In the genomic region with DNA sequence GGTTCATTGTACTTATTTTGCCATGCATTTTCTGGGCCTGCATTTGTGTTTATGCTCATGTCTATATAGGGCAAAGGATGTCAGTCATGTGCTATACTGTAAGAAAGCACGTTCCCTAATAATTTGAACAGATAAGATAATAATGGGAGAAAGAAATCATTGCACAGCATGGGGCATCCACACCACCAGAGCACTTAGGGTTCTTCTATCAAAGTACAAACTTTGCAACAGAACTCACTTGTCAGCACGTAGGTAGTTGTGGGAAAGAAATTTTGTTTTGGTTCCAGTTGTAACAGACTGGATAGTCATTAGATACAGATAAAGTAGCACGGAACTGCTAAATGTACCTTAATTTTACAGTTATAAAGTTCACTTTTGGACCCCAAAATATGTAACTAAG, we compare ENCODE assay signal across 23 cellular contexts. TPM values are rescaled to one million over a fixed set of nuclear protein-coding genes. Genes with fewer than 3 reads are reported as not detected.
DNase-seq lines count a peak whose midpoint lies in the region; ATAC-seq and TF ChIP-seq lines count a peak whose summit lies in the region.
"Had no signal": no experiment of that assay in that cellular context is flagged by ENCODE, and none has a peak within 500 bp of the region (broad histone marks: within the 10 kb centered on the region; RNA-seq: fewer than 3 reads in every experiment).

No MANE protein-coding gene starts in this region.

- no peak for TF ChIP-seq POLR2A in body of pancreas (IDR thresholded peaks at IDR 0.05)

- intact Hi-C loops in activated CD4-positive, alpha-beta T cell treated with anti-CD3 and anti-CD28 coated beads for 36 hours (cut with DNase I, micrococcal nuclease) = no loop called here
- intact Hi-C loops in body of pancreas (cut with DNase I) = no loop called here

- no peak overlapping the region for H3K27ac ChIP-seq in CD8-positive, alpha-beta memory T cell (ENCODE audit: low read depth, low read length)
- H3K27ac ChIP-seq in body of pancreas = no peak overlapping the region
- H3K27ac ChIP-seq: BLaER1, lower lobe of right lung, thoracic aorta had no signal

- H3K4me1 Mint-ChIP-seq in activated CD4-positive, alpha-beta T cell treated with anti-CD3 and anti-CD28 coated beads for 36 hours = peaks cover 77% of the 10 kb centered on the region
- H3K4me1 Mint-ChIP-seq in CD8-positive, alpha-beta memory T cell = peaks cover 71 to 91% (median 91%) of the 10 kb centered on the region in 3 donors
- peaks cover 36 to 68% of the 10 kb centered on the region in 2 donors for H3K4me1 Mint-ChIP-seq in effector memory CD8-positive, alpha-beta T cell (ENCODE audit: low read depth in 2 of 2)
- peaks cover 23 to 42% of the 10 kb centered on the region in 2 donors for H3K4me1 Mint-ChIP-seq in natural killer cell treated with Interleukin-12 subunit alpha and Interleukin-12 subunit beta and Interleukin-15 and Interleukin-18, amount 100 ng/mL, for 72 hours (ENCODE audit: low read depth in 2 of 2)

- H3K36me3 Mint-ChIP-seq in activated CD4-positive, alpha-beta T cell treated with anti-CD3 and anti-CD28 coated beads for 36 hours (ENCODE audit: low read depth) = peaks cover 65% of the 10 kb centered on the region
- peaks cover 10 to 75% (median 17%) of the 10 kb centered on the region in 3 donors for H3K36me3 Mint-ChIP-seq in CD8-positive, alpha-beta memory T cell
- H3K36me3 Mint-ChIP-seq in effector memory CD8-positive, alpha-beta T cell (ENCODE audit: insufficient read depth) = peaks cover 78% of the 10 kb centered on the region
- H3K36me3 Mint-ChIP-seq in natural killer cell treated with Interleukin-12 subunit alpha and Interleukin-12 subunit beta and Interleukin-15 and Interleukin-18, amount 100 ng/mL, for 72 hours = peaks cover 24% of the 10 kb centered on the region

- H3K27me3 ChIP-seq in CD8-positive, alpha-beta memory T cell (ENCODE audit: insufficient read depth, low read length, poor library complexity, severe bottlenecking) = no peaks in the 10 kb centered on the region
- no peaks in the 10 kb centered on the region for H3K27me3 ChIP-seq in body of pancreas
- H3K27me3 ChIP-seq: BLaER1, gastrocnemius medialis had no signal

- ATAC-seq in activated CD4-positive, alpha-beta T cell treated with anti-CD3 and anti-CD28 coated beads for 36 hours = no peak
- ATAC-seq in effector memory CD8-positive, alpha-beta T cell (replicated peaks) = no peak
- ATAC-seq in natural killer cell treated with Interleukin-12 subunit alpha and Interleukin-12 subunit beta and Interleukin-15 and Interleukin-18, amount 100 ng/mL, for 72 hours = no peak
- ATAC-seq in GM21825 (IDR thresholded peaks at IDR 0.05; ENCODE audit: unreplicated experiment) (no peak), body of pancreas (no peak)
- ATAC-seq: activated CD4-positive, CD25-positive, alpha-beta regulatory T cell treated with anti-CD3 and anti-CD28 coated beads, Interleukin-2, amount 50 U/mL, for 24 hours; lower lobe of right lung had no signal

- POLR2A ChIA-PET in activated CD4-positive, alpha-beta T cell treated with anti-CD3 and anti-CD28 coated beads for 36 hours (lab: Charles Lee) = interaction anchor here (0.6 to 0.7 kb wide), 3 partner anchors 22 to 1481 kb away, joined by 3 to 9 read pairs (median 3); no protein-coding TSS in a partner anchor
- POLR2A ChIA-PET in CD8-positive, alpha-beta memory T cell (lab: Charles Lee) = no interaction called here

- H3K4me3 ChIP-seq in CD8-positive, alpha-beta memory T cell (ENCODE audit: low read length) = no peak overlapping the region
- no peak overlapping the region for H3K4me3 ChIP-seq in body of pancreas
- H3K4me3 ChIP-seq: BLaER1, gastrocnemius medialis, lower lobe of right lung, smooth muscle cell had no signal

- CTCF ChIA-PET in activated CD4-positive, alpha-beta T cell treated with anti-CD3 and anti-CD28 coated beads for 36 hours (lab: Charles Lee) = interaction anchor here (0.6 to 1.6 kb wide), 2 partner anchors 35 to 282 kb away, joined by 3 read pairs; a partner anchor contains a TSS
- CTCF ChIA-PET in CD8-positive, alpha-beta memory T cell (lab: Charles Lee) = no interaction called here

- H3K27me3 Mint-ChIP-seq in activated CD4-positive, alpha-beta T cell treated with anti-CD3 and anti-CD28 coated beads for 36 hours = no peaks in the 10 kb centered on the region
- no peaks in the 10 kb centered on the region for H3K27me3 Mint-ChIP-seq in CD8-positive, alpha-beta memory T cell
- H3K27me3 Mint-ChIP-seq in effector memory CD8-positive, alpha-beta T cell = no peaks in the 10 kb centered on the region
- no peaks in the 10 kb centered on the region for H3K27me3 Mint-ChIP-seq in natural killer cell treated with Interleukin-12 subunit alpha and Interleukin-12 subunit beta and Interleukin-15 and Interleukin-18, amount 100 ng/mL, for 72 hours
- H3K27me3 Mint-ChIP-seq: progenitor cell of endocrine pancreas had no signal

- no peak for TF ChIP-seq CTCF in body of pancreas (IDR thresholded peaks at IDR 0.05)

- no peak for DNase-seq in activated CD4-positive, alpha-beta T cell treated with anti-CD3 and anti-CD28 coated beads for 36 hours
- no peak for DNase-seq in activated CD4-positive, alpha-beta T cell treated with anti-CD3 and anti-CD28 coated beads for 48 hours
- DNase-seq in CD8-positive, alpha-beta memory T cell = no peak
- no peak for DNase-seq in effector memory CD8-positive, alpha-beta T cell
- DNase-seq in natural killer cell treated with Interleukin-12 subunit alpha and Interleukin-12 subunit beta and Interleukin-15 and Interleukin-18, amount 100 ng/mL, for 72 hours (ENCODE audit: low spot score) = no peak
- DNase-seq in body of pancreas = no peak
- DNase-seq in DMS 273 (lab: John Stamatoyannopoulos, UW; ENCODE audit: unreplicated experiment) = no peak
- DNase-seq: 8988T; activated naive CD4-positive, alpha-beta T cell treated with anti-CD3 and anti-CD28 coated beads, Interleukin-2, amount 50 U/mL, for 16 hours; DMS79 treated with DMSO at 0.1 percent for 48 hours; gastrocnemius medialis; lower lobe of right lung; NCI-H1105 treated with DMSO at 0.1 percent for 48 hours; NCI-H526 treated with DMSO at 0.1 percent for 48 hours; SIG-M5; stimulated activated CD4-positive, alpha-beta T cell treated with anti-CD3 and anti-CD28 coated beads, Interleukin-4, amount 100 ng/mL, for 24 hours had no signal

- peak overlapping the region; percentile 77 for H3K27ac Mint-ChIP-seq in activated CD4-positive, alpha-beta T cell treated with anti-CD3 and anti-CD28 coated beads for 36 hours
- H3K27ac Mint-ChIP-seq in CD8-positive, alpha-beta memory T cell = peak overlapping the region in 7 of 8 donors; percentile 3 to 61 (median 33)
- peak overlapping the region; percentile 42 to 64 for H3K27ac Mint-ChIP-seq in effector memory CD8-positive, alpha-beta T cell
- peak overlapping the region; percentile 33 to 42 for H3K27ac Mint-ChIP-seq in natural killer cell treated with Interleukin-12 subunit alpha and Interleukin-12 subunit beta and Interleukin-15 and Interleukin-18, amount 100 ng/mL, for 72 hours
- H3K27ac Mint-ChIP-seq: T-helper 2 cell treated with Interferon-gamma antibody and Interleukin-4, amounts not matched to agents 5 μg/mL and 100 μg/mL, for 36 hours had no signal

- H3K4me1 ChIP-seq in CD8-positive, alpha-beta memory T cell (ENCODE audit: insufficient read depth, low read length) = peaks cover 42% of the 10 kb centered on the region
- peaks cover 40% of the 10 kb centered on the region for H3K4me1 ChIP-seq in body of pancreas

- 19 to 24% methylated on average over 3 of the region's 3 CpGs for WGBS in body of pancreas, 2 donors

- H3K9me3 ChIP-seq in CD8-positive, alpha-beta memory T cell (ENCODE audit: low read length) = no peaks in the 10 kb centered on the region
- no peaks in the 10 kb centered on the region for H3K9me3 ChIP-seq in body of pancreas
- H3K9me3 ChIP-seq: BLaER1, gastrocnemius medialis, lower lobe of right lung, thoracic aorta had no signal

- H3K4me3 Mint-ChIP-seq in activated CD4-positive, alpha-beta T cell treated with anti-CD3 and anti-CD28 coated beads for 36 hours = no peak overlapping the region
- peak overlapping the region in 3 of 7 donors; percentile 2 to 29 (median 29) for H3K4me3 Mint-ChIP-seq in CD8-positive, alpha-beta memory T cell
- no peak overlapping the region for H3K4me3 Mint-ChIP-seq in effector memory CD8-positive, alpha-beta T cell
- no peak overlapping the region for H3K4me3 Mint-ChIP-seq in natural killer cell treated with Interleukin-12 subunit alpha and Interleukin-12 subunit beta and Interleukin-15 and Interleukin-18, amount 100 ng/mL, for 72 hours
- H3K4me3 Mint-ChIP-seq: T-helper 2 cell treated with Interferon-gamma antibody and Interleukin-4, amounts not matched to agents 5 μg/mL and 100 μg/mL, for 36 hours had no signal

- H3K9me3 Mint-ChIP-seq in activated CD4-positive, alpha-beta T cell treated with anti-CD3 and anti-CD28 coated beads for 36 hours (ENCODE audit: low read depth) = no peaks in the 10 kb centered on the region
- no peaks in the 10 kb centered on the region for H3K9me3 Mint-ChIP-seq in CD8-positive, alpha-beta memory T cell
- H3K9me3 Mint-ChIP-seq in effector memory CD8-positive, alpha-beta T cell = no peaks in the 10 kb centered on the region
- H3K9me3 Mint-ChIP-seq in natural killer cell treated with Interleukin-12 subunit alpha and Interleukin-12 subunit beta and Interleukin-15 and Interleukin-18, amount 100 ng/mL, for 72 hours = no peaks in the 10 kb centered on the region
- H3K9me3 Mint-ChIP-seq: T-helper 2 cell treated with Interferon-gamma antibody and Interleukin-4, amounts not matched to agents 5 μg/mL and 100 μg/mL, for 36 hours had no signal

- peaks cover 22% of the 10 kb centered on the region for H3K36me3 ChIP-seq in CD8-positive, alpha-beta memory T cell (ENCODE audit: insufficient read depth, low read length)
- peaks cover 0 to 15% of the 10 kb centered on the region in 2 donors for H3K36me3 ChIP-seq in body of pancreas (replicated peaks in 1 of 2; ENCODE audit: insufficient read depth in 1 of 2, low read depth in 2 of 2)

RNA-seq across cellular contexts. Expression of a gene that starts 10.1 kb away (rescaled TPM):
- total RNA-seq in activated CD4-positive, alpha-beta T cell treated with anti-CD3 and anti-CD28 coated beads for 36 hours = 100 to 1,000 TPM; 201 to 283 TPM
- total RNA-seq in CD8-positive, alpha-beta memory T cell = 100 to 1,000 TPM; 242 to 249 TPM
- polyA plus RNA-seq in CD8-positive, alpha-beta memory T cell = 130 TPM
- 100 to 1,000 TPM; 140 to 143 TPM for total RNA-seq in natural killer cell treated with Interleukin-12 subunit alpha and Interleukin-12 subunit beta and Interleukin-15 and Interleukin-18, amount 100 ng/mL, for 72 hours
- 10 to 100 TPM; 40.2 to 83.0 TPM for total RNA-seq in body of pancreas

RNA-seq across cellular contexts. Expression of a gene that starts 43.7 kb away (rescaled TPM):
- total RNA-seq in activated CD4-positive, alpha-beta T cell treated with anti-CD3 and anti-CD28 coated beads for 36 hours = 1 to 10 TPM; 4.4 to 4.7 TPM
- total RNA-seq in CD8-positive, alpha-beta memory T cell = 10 to 100 TPM; 18.5 to 20.2 TPM
- polyA plus RNA-seq in CD8-positive, alpha-beta memory T cell = 17.6 TPM
- total RNA-seq in natural killer cell treated with Interleukin-12 subunit alpha and Interleukin-12 subunit beta and Interleukin-15 and Interleukin-18, amount 100 ng/mL, for 72 hours = 1 to 10 TPM in 1 of 2 donors, under 1 TPM in 1; 1.00 to 3.3 TPM
- 1 to 10 TPM in 1 of 2 donors, under 1 TPM in 1; 0.66 to 1.3 TPM for total RNA-seq in body of pancreas
